Comparison of ENCODE assay signal across 8 cellular contexts in genomic region chr7:140672382-140673062, GRCh38. TPM values are rescaled to one million over a fixed set of nuclear protein-coding genes. Genes with fewer than 3 reads are reported as not detected.
A peak's percentile ranks its signal among the peaks of the same experiment; 100 is the strongest.
DNase-seq lines count a peak whose midpoint lies in the region; ATAC-seq and TF ChIP-seq lines count a peak whose summit lies in the region.

ADCK2 (plus strand) TSS chr7:140672945; CDS start chr7:140673331, 386 bp downstream.

- H3K36me3 ChIP-seq in neuron (ENCODE audit: insufficient read depth, low read length), result no peaks in the 10 kb centered on the region

- peak within 1 kb of the TSS; percentile 96 for H2AFZ ChIP-seq in neuron (ENCODE audit: low read depth, low read length)

- H3K27ac ChIP-seq in AG04450 (ENCODE audit: low read depth, low read length), result no peak within 1 kb of the TSS

- H3K4me1 ChIP-seq in neuron (ENCODE audit: insufficient read depth, low read length), result no peaks in the 10 kb centered on the region

- POLR2A ChIA-PET in AG04450 (lab: Yijun Ruan, JAX), result interaction anchor here (1.1 kb wide), 1 partner anchor 13 kb away, joined by 3 read pairs; no protein-coding TSS in a partner anchor

- DNase-seq in AG04450 (ENCODE audit: low read depth, low spot score), result no peak
- DNase-seq in NCI-H774 (lab: John Stamatoyannopoulos, UW), result peak; percentile 44
- peak; percentile 42 for DNase-seq in activated T-helper 1 cell treated with Interleukin-2 at 50 U/mL for 16 hours (ENCODE audit: low read depth)
- no peak for DNase-seq in fibroblast of the aortic adventitia (ENCODE audit: low read depth)

- peak within 1 kb of the TSS; percentile 64 for H3K4me3 ChIP-seq in AG04450 (ENCODE audit: low read depth, low read length)
- H3K4me3 ChIP-seq in fibroblast of the aortic adventitia (ENCODE audit: low read depth, low read length), result peak within 1 kb of the TSS; percentile 75
- peak within 1 kb of the TSS; percentile 53 for H3K4me3 ChIP-seq in neuron (ENCODE audit: low read length)

- ATAC-seq in GM18520 (IDR thresholded peaks at IDR 0.05; ENCODE audit: unreplicated experiment) (peak; percentile 31), HG03066 (IDR thresholded peaks at IDR 0.05; ENCODE audit: low read depth, unreplicated experiment) (peak; percentile 53)

- no peak for TF ChIP-seq CTCF in AG04450 (IDR thresholded peaks at IDR 0.05; ENCODE audit: low read depth, low read length)
- no peak for TF ChIP-seq CTCF in fibroblast of the aortic adventitia (IDR thresholded peaks at IDR 0.05; ENCODE audit: insufficient read depth, low read length)
- TF ChIP-seq CTCF in subcutaneous adipose tissue (IDR thresholded peaks at IDR 0.05; ENCODE audit: low read depth), result no peak

- peaks cover 3% of the 10 kb centered on the region for H3K27me3 ChIP-seq in AG04450 (ENCODE audit: control insufficient read depth, insufficient read depth, low read length)
- H3K27me3 ChIP-seq in neuron (ENCODE audit: insufficient read depth, low read length), result peaks cover 3% of the 10 kb centered on the region

- H3K9me3 ChIP-seq in AG04450 (ENCODE audit: control insufficient read depth, insufficient read depth, low read length) (no peaks in the 10 kb centered on the region), neuron (ENCODE audit: low read length) (no peaks in the 10 kb centered on the region)

- CTCF ChIA-PET in AG04450 (lab: Charles Lee), result no interaction called here

RNA-seq across cellular contexts. Expression of gene ADCK2, which starts in this region (rescaled TPM):
- 7.0 and 8.2 TPM in 2 replicates for polyA plus RNA-seq in AG04450 (2011; rRNA removed)
- polyA minus RNA-seq in AG04450 (2011; rRNA and poly(A)+ RNA removed), result 6.3 and 10.4 TPM in 2 replicates
- total RNA-seq in fibroblast of the aortic adventitia (ENCODE audit: low replicate concordance) (14.1 and 20.5 TPM in 2 replicates), subcutaneous adipose tissue (10 to 100 TPM in 3 of 4 donors, 1 to 10 TPM in 1; 6.8 to 45.0 (median 19.9) TPM)

Comparison
In these comparisons a context has a peak if more than half of its experiments do, and no peak if none do; other contexts are left out.
1. DNase-seq: peak in NCI-H774 (single experiment) and activated T-helper 1 cell treated with Interleukin-2 at 50 U/mL for 16 hours (single experiment); none in AG04450 (single experiment) and fibroblast of the aortic adventitia (single experiment).
2. Peak in every context shown above with its lines, with median percentiles within 50 percentile points of each other: H3K4me3 ChIP-seq.